ENCODE assay signal across 1 cellular context in the genomic region with DNA sequence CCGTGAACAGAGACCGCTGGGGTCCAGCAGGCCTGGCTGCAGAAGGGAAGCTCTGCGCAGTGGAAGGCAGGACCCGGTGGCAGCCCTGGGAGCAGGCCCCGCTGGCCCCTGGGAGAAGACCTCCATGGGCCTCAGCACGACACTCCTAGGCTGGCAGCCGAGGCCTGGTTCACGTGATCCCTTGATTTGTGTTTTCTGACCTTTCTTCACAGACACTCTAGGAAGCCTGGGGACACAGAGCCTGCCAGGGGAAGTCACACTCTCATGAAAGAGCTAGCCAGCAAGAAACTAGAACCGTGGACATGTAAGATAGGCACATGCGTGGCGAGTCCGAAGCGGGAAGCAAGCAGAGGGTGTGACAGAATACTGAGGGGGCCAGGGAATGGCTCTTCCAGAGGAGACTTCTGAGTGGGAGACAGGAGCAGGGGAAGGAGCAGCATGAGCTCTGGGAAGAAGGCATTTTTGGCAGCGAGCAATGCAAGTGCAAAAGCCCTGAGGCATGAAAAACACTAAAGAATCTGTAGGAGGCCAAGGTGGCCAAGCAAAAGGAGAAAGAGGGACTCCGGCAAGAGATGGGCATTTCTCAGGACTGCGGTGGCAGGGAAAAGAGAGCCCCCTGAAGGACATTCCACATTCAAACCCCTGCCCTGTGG.
TF ChIP-seq lines count a peak whose summit lies in the region.

No MANE protein-coding gene starts in this region.

TF ChIP-seq in A549, 52 proteins besides CTCF, POLR2A, EP300 and RAD21 (continued from another document):
- no peak for TF ChIP-seq REST (IDR thresholded peaks at IDR 0.05)
- TF ChIP-seq FOSB (CRISPR knock-in tag; IDR thresholded peaks at IDR 0.05), result no peak
- TF ChIP-seq HOXB13 (CRISPR knock-in tag; IDR thresholded peaks at IDR 0.05; ENCODE audit: low read depth), result no peak
TF ChIP-seq in A549: peak in this region for 0.
